7 cellular contexts compared by ENCODE assay signal in the genomic region with DNA sequence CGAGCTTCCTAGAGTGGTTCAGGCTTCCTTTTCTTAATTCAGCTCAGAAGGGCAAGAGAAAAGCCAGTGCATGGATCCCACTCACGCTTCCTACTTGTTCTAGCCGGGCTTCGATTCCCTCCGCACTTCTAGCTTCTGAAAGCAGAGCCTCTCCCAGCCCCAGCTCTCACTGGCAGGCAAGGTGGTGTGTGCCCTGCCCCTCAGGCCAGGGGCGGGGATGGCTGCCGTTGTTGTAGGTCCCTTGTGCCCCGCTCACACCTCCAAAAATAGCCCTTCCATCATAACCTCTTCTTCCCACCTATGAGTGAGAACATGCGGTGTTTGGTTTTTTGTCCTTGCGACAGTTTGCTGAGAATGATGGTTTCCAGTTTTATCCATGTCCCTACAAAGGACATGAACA.
"Had no signal": no experiment of that assay in that cellular context is flagged by ENCODE, and none has a peak within 500 bp of the region (broad histone marks: within the 10 kb centered on the region; RNA-seq: fewer than 3 reads in every experiment).

No MANE protein-coding gene starts in this region.

- H3K4me3 ChIP-seq: GM23248, HAP-1 had no signal

- H3K27ac Mint-ChIP-seq: HFFc6 had no signal

- H3K36me3 ChIP-seq: HAP-1 had no signal

- H3K4me1 ChIP-seq: HAP-1 had no signal

- H3K9me3 ChIP-seq: HAP-1 had no signal

- H3K27ac ChIP-seq: GM23248 had no signal

- DNase-seq: GM23248, GOT3, H7, HFFc6, IMR-90 had no signal

- ATAC-seq: HCT116 had no signal

- H3K4me3 Mint-ChIP-seq: HFFc6 had no signal
